In the genomic region with DNA sequence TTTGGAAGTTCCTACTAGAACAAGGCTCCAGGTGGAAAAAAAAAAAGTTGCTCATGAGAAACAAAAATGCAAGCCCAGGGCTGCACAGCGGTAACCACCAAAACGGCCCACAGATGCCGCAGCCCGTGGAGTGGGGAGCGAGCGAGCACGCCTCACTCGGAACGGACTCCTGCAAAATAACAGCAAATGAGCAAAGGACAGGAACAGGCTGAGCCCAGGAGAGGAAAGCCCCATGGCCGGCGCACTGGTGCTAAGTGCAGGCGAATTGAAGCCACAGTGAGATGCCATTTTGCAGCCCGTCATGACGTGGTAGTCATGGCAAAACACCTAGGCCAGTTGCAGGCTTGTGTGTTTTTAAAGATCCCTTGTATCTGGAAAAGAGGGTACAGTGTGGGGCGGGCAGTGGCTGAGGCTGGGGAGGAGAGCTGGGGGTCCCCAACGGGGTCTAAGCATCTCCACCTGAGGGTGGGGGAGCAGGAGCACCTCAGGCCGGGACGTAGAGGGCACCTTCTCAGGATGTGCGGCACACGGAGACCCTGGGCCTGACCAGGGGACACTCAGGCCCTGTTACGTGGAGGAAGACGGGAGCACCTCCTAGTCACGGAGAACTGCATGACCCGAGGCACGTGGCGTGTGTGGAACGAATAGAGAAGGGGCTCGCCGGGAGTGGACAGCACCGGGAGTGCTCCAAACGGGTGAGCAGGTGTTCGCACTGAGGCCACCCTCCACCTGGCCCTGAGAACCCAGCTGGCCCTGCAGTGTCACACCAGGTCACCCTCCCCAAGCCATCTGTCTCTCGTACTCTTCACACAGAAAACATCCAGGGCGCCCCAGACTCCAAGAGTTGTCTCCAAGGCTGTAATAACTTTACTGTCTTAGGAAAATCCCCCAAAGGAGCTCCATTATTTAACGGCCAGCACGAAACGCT, we compare ENCODE assay signal across 38 cellular contexts. TPM values are rescaled to one million over a fixed set of nuclear protein-coding genes. Genes with fewer than 3 reads are reported as not detected.
"Had no signal": no experiment of that assay in that cellular context is flagged by ENCODE, and none has a peak within 500 bp of the region (broad histone marks: within the 10 kb centered on the region; RNA-seq: fewer than 3 reads in every experiment).

No MANE protein-coding gene starts in this region.

- H3K4me1 ChIP-seq: adrenal gland, breast epithelium, colonic mucosa, esophagus squamous epithelium, gastroesophageal sphincter had no signal

- DNase-seq: activated CD4-positive, alpha-beta memory T cell treated with anti-CD3 and anti-CD28 coated beads for 36 hours; activated CD4-positive, alpha-beta T cell treated with anti-CD3 and anti-CD28 coated beads for 36 hours; activated CD4-positive, alpha-beta T cell treated with anti-CD3 and anti-CD28 coated beads, Interleukin-2, amount 10 ng/mL, durations not matched to agents 24 days and 14 days; activated CD4-positive, CD25-positive, alpha-beta regulatory T cell; activated CD4-positive, CD25-positive, alpha-beta regulatory T cell treated with anti-CD3 and anti-CD28 coated beads, Interleukin-2, amount 50 U/mL, for 72 hours; activated CD8-positive, alpha-beta memory T cell treated with anti-CD3 and anti-CD28 coated beads, Interleukin-2, amount 10 ng/mL, durations not matched to agents 7 days and 5 days; activated CD8-positive, alpha-beta memory T cell treated with anti-CD3 and anti-CD28 coated beads, Interleukin-2, amount 50 U/mL, for 4 hours; activated CD8-positive, alpha-beta T cell treated with anti-CD3 and anti-CD28 coated beads, Interleukin-2, amount 10 ng/mL, durations not matched to agents 7 days and 5 days; activated effector memory CD4-positive, alpha-beta T cell treated with anti-CD3 and anti-CD28 coated beads, Interleukin-2, amount 50 U/mL, for 16 hours; activated naive CD4-positive, alpha-beta T cell treated with anti-CD3 and anti-CD28 coated beads for 36 hours; activated naive CD8-positive, alpha-beta T cell treated with anti-CD3 and anti-CD28 coated beads for 36 hours; activated naive CD8-positive, alpha-beta T cell treated with anti-CD3 and anti-CD28 coated beads, Interleukin-2, amount 50 U/mL, for 24 hours; activated T-cell treated with anti-CD3 and anti-CD28 coated beads, Interleukin-2, amount 50 U/mL, for 1 hour; activated T-cell treated with anti-CD3 and anti-CD28 coated beads, Interleukin-2, amount 50 U/mL, for 48 hours; adrenal gland; amygdala; aorta; central memory CD4-positive, alpha-beta T cell; cerebellar nuclear complex; colonic mucosa; effector CD8-positive, alpha-beta T cell; esophagus squamous epithelium; foreskin melanocyte; T-helper 1 cell; T-helper 17 cell; T1000 had no signal

- H3K27ac ChIP-seq: adrenal gland, breast epithelium, cardiac muscle cell, colonic mucosa, epithelial cell of prostate, esophagus squamous epithelium, gastroesophageal sphincter had no signal

- ATAC-seq: activated CD4-positive, alpha-beta T cell treated with anti-CD3 and anti-CD28 coated beads for 36 hours; activated CD8-positive, alpha-beta memory T cell treated with anti-CD3 and anti-CD28 coated beads, Interleukin-2, amount 10 ng/mL, durations not matched to agents 7 days and 5 days; activated CD8-positive, alpha-beta T cell treated with anti-CD3 and anti-CD28 coated beads, Interleukin-2, amount 10 ng/mL, durations not matched to agents 7 days and 5 days; activated naive CD8-positive, alpha-beta T cell treated with anti-CD3 and anti-CD28 coated beads, Interleukin-2, amount 50 U/mL, for 24 hours; gastroesophageal sphincter; T-helper 17 cell had no signal

- H3K4me3 ChIP-seq: adrenal gland, breast epithelium, cardiac muscle cell, colonic mucosa, esophagus squamous epithelium, gastroesophageal sphincter had no signal

- H3K9me3 ChIP-seq: adrenal gland, colonic mucosa had no signal

- H3K27me3 ChIP-seq: adrenal gland, breast epithelium, cardiac muscle cell, colonic mucosa, esophagus squamous epithelium, gastroesophageal sphincter had no signal

- H3K36me3 ChIP-seq: adrenal gland, breast epithelium, cardiac muscle cell, colonic mucosa, esophagus squamous epithelium, gastroesophageal sphincter had no signal

RNA-seq across cellular contexts. Expression of a gene that starts 10.7 kb away (rescaled TPM):
- total RNA-seq: activated CD4-positive, alpha-beta memory T cell treated with anti-CD3 and anti-CD28 coated beads for 36 hours; activated CD4-positive, alpha-beta T cell treated with anti-CD3 and anti-CD28 coated beads for 36 hours; activated CD4-positive, alpha-beta T cell treated with anti-CD3 and anti-CD28 coated beads, Interleukin-2, amount 10 ng/mL, durations not matched to agents 24 days and 14 days; activated CD8-positive, alpha-beta memory T cell treated with anti-CD3 and anti-CD28 coated beads for 36 hours; activated CD8-positive, alpha-beta memory T cell treated with anti-CD3 and anti-CD28 coated beads, Interleukin-2, amount 10 ng/mL, durations not matched to agents 7 days and 5 days; activated CD8-positive, alpha-beta T cell treated with anti-CD3 and anti-CD28 coated beads, Interleukin-2, amount 10 ng/mL, durations not matched to agents 7 days and 5 days; activated naive CD4-positive, alpha-beta T cell treated with anti-CD3 and anti-CD28 coated beads for 36 hours; activated naive CD8-positive, alpha-beta T cell treated with anti-CD3 and anti-CD28 coated beads for 36 hours; activated T-helper 1 cell treated with anti-CD3 and anti-CD28 coated beads, Interleukin-12 subunit alpha, Interleukin-12 subunit beta, Interleukin-2, Interleukin-4 antibody, amounts not matched to agents 30 ng/mL and 10 ng/mL and 1 ng/mL, durations not matched to agents 14 hours and 24 hours and 36 hours; activated T-helper 2 cell treated with anti-CD3 and anti-CD28 coated beads, Interferon-gamma antibody, Interleukin-2, Interleukin-4, amounts not matched to agents 10 μg/mL and 5 μg/mL and 100 μg/mL, durations not matched to agents 14 hours and 24 hours and 36 hours; adrenal gland; aorta; breast epithelium; cardiac muscle cell; colonic mucosa; dermis microvascular lymphatic vessel endothelial cell; endothelial cell of umbilical vein; esophagus squamous epithelium; fibroblast of lung; fibroblast of villous mesenchyme; gastroesophageal sphincter; glomerular endothelial cell; T-helper 17 cell had no signal

RNA-seq across cellular contexts. Expression of a gene that starts 43.4 kb away (rescaled TPM):
- total RNA-seq: activated CD4-positive, alpha-beta memory T cell treated with anti-CD3 and anti-CD28 coated beads for 36 hours; activated CD4-positive, alpha-beta T cell treated with anti-CD3 and anti-CD28 coated beads for 36 hours; activated CD4-positive, alpha-beta T cell treated with anti-CD3 and anti-CD28 coated beads, Interleukin-2, amount 10 ng/mL, durations not matched to agents 24 days and 14 days; activated CD8-positive, alpha-beta memory T cell treated with anti-CD3 and anti-CD28 coated beads for 36 hours; activated CD8-positive, alpha-beta memory T cell treated with anti-CD3 and anti-CD28 coated beads, Interleukin-2, amount 10 ng/mL, durations not matched to agents 7 days and 5 days; activated CD8-positive, alpha-beta T cell treated with anti-CD3 and anti-CD28 coated beads, Interleukin-2, amount 10 ng/mL, durations not matched to agents 7 days and 5 days; activated naive CD4-positive, alpha-beta T cell treated with anti-CD3 and anti-CD28 coated beads for 36 hours; activated naive CD8-positive, alpha-beta T cell treated with anti-CD3 and anti-CD28 coated beads for 36 hours; activated T-helper 1 cell treated with anti-CD3 and anti-CD28 coated beads, Interleukin-12 subunit alpha, Interleukin-12 subunit beta, Interleukin-2, Interleukin-4 antibody, amounts not matched to agents 30 ng/mL and 10 ng/mL and 1 ng/mL, durations not matched to agents 14 hours and 24 hours and 36 hours; activated T-helper 2 cell treated with anti-CD3 and anti-CD28 coated beads, Interferon-gamma antibody, Interleukin-2, Interleukin-4, amounts not matched to agents 10 μg/mL and 5 μg/mL and 100 μg/mL, durations not matched to agents 14 hours and 24 hours and 36 hours; T-helper 17 cell had no signal
